Comparison of ENCODE assay signal across 11 cellular contexts in the genomic region with DNA sequence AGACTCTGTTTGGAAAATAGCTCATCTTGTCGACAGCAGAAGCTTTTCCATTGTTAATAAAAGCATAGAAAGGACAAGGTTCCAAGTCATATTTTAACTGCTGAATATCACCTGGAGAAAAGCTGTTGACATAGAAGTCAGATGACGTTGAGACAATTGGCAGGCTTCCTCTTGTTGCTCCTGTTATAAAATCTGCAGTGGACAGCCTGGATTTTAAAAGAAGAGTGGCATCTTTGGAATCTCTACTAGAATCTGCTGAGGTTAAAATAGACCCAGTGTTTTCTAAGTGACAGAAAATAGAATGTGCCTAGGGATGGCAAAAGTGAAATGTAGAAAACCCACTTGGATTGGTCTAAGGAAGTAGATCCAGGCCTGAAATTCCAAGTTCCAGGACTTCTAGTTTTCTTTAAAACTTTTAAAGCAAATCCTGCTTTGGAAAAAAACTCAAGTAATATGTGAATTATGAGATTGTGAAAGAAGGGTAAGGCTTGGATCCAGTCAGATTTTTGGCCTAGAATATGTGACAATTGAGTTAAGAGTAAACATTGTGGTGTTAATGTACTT. TPM values are rescaled to one million over a fixed set of nuclear protein-coding genes. Genes with fewer than 3 reads are reported as not detected.
DNase-seq lines count a peak whose midpoint lies in the region; ATAC-seq, FAIRE-seq and TF ChIP-seq lines count a peak whose summit lies in the region.
"Had no signal": no experiment of that assay in that cellular context is flagged by ENCODE, and none has a peak within 500 bp of the region (broad histone marks: within the 10 kb centered on the region; RNA-seq: fewer than 3 reads in every experiment).

No MANE protein-coding gene starts in this region.

- no peaks in the 10 kb centered on the region for H4K20me1 ChIP-seq in astrocyte (ENCODE audit: insufficient read depth, low read length)

- no peak overlapping the region for H3K18ac ChIP-seq in mesendoderm (ENCODE audit: low read length)

- H3K9me3 Mint-ChIP-seq in HFFc6 (no peaks in the 10 kb centered on the region), astrocyte (ENCODE audit: unreplicated experiment) (no peaks in the 10 kb centered on the region)
- H3K9me3 Mint-ChIP-seq in activated naive CD8-positive, alpha-beta T cell treated with anti-CD3 and anti-CD28 coated beads, Interleukin-2, amount 50 U/mL, for 24 hours, result no peaks in the 10 kb centered on the region
- H3K9me3 Mint-ChIP-seq: natural killer cell treated with Interleukin-12 subunit alpha and Interleukin-12 subunit beta and Interleukin-15 and Interleukin-18, amount 100 ng/mL, for 72 hours had no signal

- no peak overlapping the region for H2BK5ac ChIP-seq in mesendoderm (ENCODE audit: low read length)

- no peak overlapping the region for H4K8ac ChIP-seq in mesendoderm (ENCODE audit: low read depth, low read length)

- H3K79me1 ChIP-seq in mesendoderm (ENCODE audit: low read length), result no peaks in the 10 kb centered on the region

- H3K4me3 ChIP-seq in astrocyte (ENCODE audit: insufficient read depth, low read depth, low read length) (no peak overlapping the region), stomach smooth muscle (ENCODE audit: low read length in 2 of 2) (no peak overlapping the region), mesendoderm (ENCODE audit: low read length) (no peak overlapping the region)

- H3K27ac ChIP-seq in astrocyte (ENCODE audit: low read depth, low read length) (peak overlapping the region; percentile 40), stomach smooth muscle (ENCODE audit: low read length) (peak overlapping the region; percentile 81), mesendoderm (ENCODE audit: low read depth, low read length) (no peak overlapping the region)

- DNase-seq in HFFc6, result peak; percentile 60
- peak; percentile 70 for DNase-seq in astrocyte (ENCODE audit: low read depth)
- DNase-seq in hepatic stellate cell (ENCODE audit: low spot score), result peak; percentile 28
- no peak for DNase-seq in omental fat pad (ENCODE audit: low spot score)
- DNase-seq in stimulated activated CD8-positive, alpha-beta memory T cell treated with anti-CD3 and anti-CD28 coated beads, Interleukin-4, amount 100 ng/mL, for 48 hours, result no peak
- DNase-seq in mesendoderm, result no peak
- no peak for DNase-seq in activated naive CD8-positive, alpha-beta T cell treated with anti-CD3 and anti-CD28 coated beads, Interleukin-2, amount 50 U/mL, for 24 hours
- DNase-seq: activated CD4-positive, alpha-beta T cell treated with anti-CD3 and anti-CD28 coated beads, Interleukin-2, amount 50 U/mL, for 48 hours had no signal

- H3K79me2 ChIP-seq in astrocyte (ENCODE audit: insufficient read depth, low read length) (no peaks in the 10 kb centered on the region), mesendoderm (ENCODE audit: control insufficient read depth, insufficient read depth, low read length) (no peaks in the 10 kb centered on the region)

- no peak overlapping the region for H2BK120ac ChIP-seq in mesendoderm (ENCODE audit: low read depth, low read length)

- H2BK15ac ChIP-seq in mesendoderm (replicated peaks; ENCODE audit: low read depth), result no peak overlapping the region

- H3K4me1 Mint-ChIP-seq in HFFc6 (ENCODE audit: low read depth), result peaks cover 71% of the 10 kb centered on the region
- peaks cover 17% of the 10 kb centered on the region for H3K4me1 Mint-ChIP-seq in astrocyte (ENCODE audit: low read depth, unreplicated experiment)
- H3K4me1 Mint-ChIP-seq in activated naive CD8-positive, alpha-beta T cell treated with anti-CD3 and anti-CD28 coated beads, Interleukin-2, amount 50 U/mL, for 24 hours, result no peaks in the 10 kb centered on the region

- H3K4me3 Mint-ChIP-seq in HFFc6 (peak overlapping the region; percentile 25; the same call in 1 of the 2 replicates), astrocyte (ENCODE audit: unreplicated experiment) (no peak overlapping the region)
- no peak overlapping the region for H3K4me3 Mint-ChIP-seq in activated naive CD8-positive, alpha-beta T cell treated with anti-CD3 and anti-CD28 coated beads, Interleukin-2, amount 50 U/mL, for 24 hours
- H3K4me3 Mint-ChIP-seq: natural killer cell treated with Interleukin-12 subunit alpha and Interleukin-12 subunit beta and Interleukin-15 and Interleukin-18, amount 100 ng/mL, for 72 hours had no signal

- H3K4ac ChIP-seq in mesendoderm (ENCODE audit: low read depth, low read length), result no peak overlapping the region

- FAIRE-seq in astrocyte (lab: Jason Lieb, UNC), result peak; percentile 65

- no peak overlapping the region for H2AK5ac ChIP-seq in mesendoderm (ENCODE audit: low read length)

- H3K4me2 ChIP-seq in astrocyte (ENCODE audit: low read length), result peak overlapping the region; percentile 4
- H3K4me2 ChIP-seq in mesendoderm (ENCODE audit: low read length), result no peak overlapping the region

- ATAC-seq in omental fat pad (ENCODE audit: low FRiP score), result no peak
- no peak for ATAC-seq in activated naive CD8-positive, alpha-beta T cell treated with anti-CD3 and anti-CD28 coated beads, Interleukin-2, amount 50 U/mL, for 24 hours
- ATAC-seq: natural killer cell treated with Interleukin-12 subunit alpha and Interleukin-12 subunit beta and Interleukin-15 and Interleukin-18, amount 100 ng/mL, for 72 hours had no signal

- H3K56ac ChIP-seq in mesendoderm (ENCODE audit: low read length), result no peak overlapping the region

- H3K27me3 ChIP-seq in astrocyte (ENCODE audit: insufficient read depth, low read length), result no peaks in the 10 kb centered on the region
- H3K27me3 ChIP-seq in stomach smooth muscle (ENCODE audit: control insufficient read depth in 1 of 2, insufficient read depth in 2 of 2, low read length in 2 of 2), result no peaks in the 10 kb centered on the region
- H3K27me3 ChIP-seq in mesendoderm (ENCODE audit: insufficient read depth, low read length, poor library complexity), result no peaks in the 10 kb centered on the region

- peak overlapping the region; percentile 97 for H3K27ac Mint-ChIP-seq in HFFc6
- no peak overlapping the region for H3K27ac Mint-ChIP-seq in astrocyte (ENCODE audit: unreplicated experiment)
- H3K27ac Mint-ChIP-seq in activated naive CD8-positive, alpha-beta T cell treated with anti-CD3 and anti-CD28 coated beads, Interleukin-2, amount 50 U/mL, for 24 hours, result no peak overlapping the region
- H3K27ac Mint-ChIP-seq: natural killer cell treated with Interleukin-12 subunit alpha and Interleukin-12 subunit beta and Interleukin-15 and Interleukin-18, amount 100 ng/mL, for 72 hours had no signal

- H3K9me3 ChIP-seq in astrocyte (ENCODE audit: insufficient read depth, low read depth, low read length), result no peaks in the 10 kb centered on the region
- no peaks in the 10 kb centered on the region for H3K9me3 ChIP-seq in stomach smooth muscle (ENCODE audit: control insufficient read depth in 2 of 2, low read length in 2 of 2)

- H3K36me3 Mint-ChIP-seq in HFFc6 (ENCODE audit: low read depth) (peaks cover 4% of the 10 kb centered on the region; the same call in 1 of the 2 replicates), astrocyte (ENCODE audit: low read depth, unreplicated experiment) (peaks cover 7% of the 10 kb centered on the region)
- peaks cover 10% of the 10 kb centered on the region for H3K36me3 Mint-ChIP-seq in activated naive CD8-positive, alpha-beta T cell treated with anti-CD3 and anti-CD28 coated beads, Interleukin-2, amount 50 U/mL, for 24 hours (ENCODE audit: low read depth)
- H3K36me3 Mint-ChIP-seq: natural killer cell treated with Interleukin-12 subunit alpha and Interleukin-12 subunit beta and Interleukin-15 and Interleukin-18, amount 100 ng/mL, for 72 hours had no signal

- no peak overlapping the region for H3K23ac ChIP-seq in mesendoderm (ENCODE audit: low read length)

- WGBS in mesendoderm (ENCODE audit: extremely low coverage, insufficient coverage, low lambda C conversion rate), result no CpG with 5 or more reads among the region's 2 CpGs

- no peak overlapping the region for H4K5ac ChIP-seq in mesendoderm (ENCODE audit: low read length)

- H3K4me1 ChIP-seq in astrocyte (ENCODE audit: insufficient read depth, low read length), result peaks cover 45% of the 10 kb centered on the region
- peaks cover 23% of the 10 kb centered on the region for H3K4me1 ChIP-seq in stomach smooth muscle (ENCODE audit: control insufficient read depth, insufficient read depth, low read length)
- no peaks in the 10 kb centered on the region for H3K4me1 ChIP-seq in mesendoderm (ENCODE audit: control insufficient read depth, low read depth, low read length)

- no peak overlapping the region for H2AFZ ChIP-seq in astrocyte (ENCODE audit: low read depth, low read length)

- H3K27me3 Mint-ChIP-seq in HFFc6 (ENCODE audit: insufficient read depth) (peaks cover 1% of the 10 kb centered on the region; the same call in 1 of the 2 replicates), astrocyte (ENCODE audit: low read depth, unreplicated experiment) (no peaks in the 10 kb centered on the region)
- H3K27me3 Mint-ChIP-seq in activated naive CD8-positive, alpha-beta T cell treated with anti-CD3 and anti-CD28 coated beads, Interleukin-2, amount 50 U/mL, for 24 hours, result no peaks in the 10 kb centered on the region
- H3K27me3 Mint-ChIP-seq: natural killer cell treated with Interleukin-12 subunit alpha and Interleukin-12 subunit beta and Interleukin-15 and Interleukin-18, amount 100 ng/mL, for 72 hours had no signal

- H3K9ac ChIP-seq in astrocyte (ENCODE audit: low read length), result peak overlapping the region; percentile 10
- no peak overlapping the region for H3K9ac ChIP-seq in stomach smooth muscle (ENCODE audit: low read length in 2 of 2)
- H3K9ac ChIP-seq in mesendoderm (ENCODE audit: low read length), result no peak overlapping the region

- H3K36me3 ChIP-seq in astrocyte (ENCODE audit: insufficient read depth, low read length) (no peaks in the 10 kb centered on the region), stomach smooth muscle (ENCODE audit: control insufficient read depth in 2 of 2, insufficient read depth in 2 of 2, low read length in 2 of 2) (no peaks in the 10 kb centered on the region), mesendoderm (ENCODE audit: control insufficient read depth, insufficient read depth, low read length) (no peaks in the 10 kb centered on the region)

- no peak for TF ChIP-seq CTCF in HFFc6 (IDR thresholded peaks at IDR 0.05)
- no peak for TF ChIP-seq CTCF in astrocyte (IDR thresholded peaks at IDR 0.05; ENCODE audit: insufficient read depth, low read depth, low read length)
- no peak for TF ChIP-seq CTCF in omental fat pad (IDR thresholded peaks at IDR 0.05)

RNA-seq across cellular contexts. Expression of gene NEXN, which starts 53.6 kb away (rescaled TPM):
- 10 to 100 TPM; 51.9 to 64.6 (median 56.5) TPM for total RNA-seq in HFFc6 (2021; fragmentation: NEBNext Ultra II Directional; extraction: Animal tissue kit (Norgen Biotek cat#: 25700))
- total RNA-seq in astrocyte, result 37.5 and 39.4 TPM in 2 replicates
- 10 to 100 TPM; 14.7 to 30.9 (median 19.0) TPM for total RNA-seq in omental fat pad
- 41.7 TPM for polyA plus RNA-seq in mesendoderm (2013, experiment 1 of 2)
- 40.3 TPM for polyA plus RNA-seq in mesendoderm (2013, experiment 2 of 2)
- total RNA-seq: HT-29; natural killer cell treated with Interleukin-12 subunit alpha and Interleukin-12 subunit beta and Interleukin-15 and Interleukin-18, amount 100 ng/mL, for 72 hours had no signal

RNA-seq across cellular contexts. Expression of gene MIGA1, which starts 55.4 kb away (rescaled TPM):
- 10 to 100 TPM; 17.8 to 23.4 (median 21.4) TPM for total RNA-seq in HFFc6 (2021; fragmentation: NEBNext Ultra II Directional; extraction: Animal tissue kit (Norgen Biotek cat#: 25700))
- total RNA-seq in astrocyte (17.7 and 18.7 TPM in 2 replicates), omental fat pad (10 to 100 TPM; 11.9 to 19.7 (median 14.7) TPM)
- polyA plus RNA-seq in mesendoderm (2013, experiment 1 of 2), result 3.0 TPM
- polyA plus RNA-seq in mesendoderm (2013, experiment 2 of 2), result 3.1 TPM

Comparison
In these comparisons a context has a peak if more than half of its experiments do, and no peak if none do; other contexts are left out.
1. DNase-seq: peak in HFFc6 (single experiment), astrocyte (single experiment) and hepatic stellate cell (single experiment); none in omental fat pad (single experiment), stimulated activated CD8-positive, alpha-beta memory T cell treated with anti-CD3 and anti-CD28 coated beads, Interleukin-4, amount 100 ng/mL, for 48 hours (single experiment), mesendoderm (single experiment) and activated naive CD8-positive, alpha-beta T cell treated with anti-CD3 and anti-CD28 coated beads, Interleukin-2, amount 50 U/mL, for 24 hours (single experiment).